ENCODE assay signal across 29 cellular contexts in genomic region chr13:53631511-53631910, GRCh38.
"Had no signal": no experiment of that assay in that cellular context is flagged by ENCODE, and none has a peak within 500 bp of the region (broad histone marks: within the 10 kb centered on the region; RNA-seq: fewer than 3 reads in every experiment).

No MANE protein-coding gene starts in this region.

- H3K4me3 ChIP-seq: colonic mucosa, gastrocnemius medialis, right atrium auricular region, smooth muscle cell, stomach, thyroid gland, upper lobe of left lung, vagina had no signal

- H3K4me1 Mint-ChIP-seq: activated CD4-positive, alpha-beta memory T cell treated with anti-CD3 and anti-CD28 coated beads, Interleukin-2, amount 10 ng/mL, durations not matched to agents 7 days and 5 days; activated CD4-positive, alpha-beta T cell treated with anti-CD3 and anti-CD28 coated beads, Interleukin-2, amount 10 ng/mL, durations not matched to agents 7 days and 5 days; naive B cell; stimulated activated naive B cell treated with anti-CD40 and anti-IgM and Interleukin-4, amounts not matched to agents 10 μg/mL and 1 μg/mL and 100 μg/mL, for 72 hours had no signal

- H3K36me3 Mint-ChIP-seq: activated naive CD4-positive, alpha-beta T cell treated with anti-CD3 and anti-CD28 coated beads, Interleukin-2, amount 50 U/mL, for 72 hours; mesothelial cell of epicardium; naive B cell; stimulated activated naive B cell treated with anti-CD40 and anti-IgM and Interleukin-4, amounts not matched to agents 10 μg/mL and 1 μg/mL and 100 μg/mL, for 72 hours had no signal

- ATAC-seq: activated naive CD4-positive, alpha-beta T cell treated with anti-CD3 and anti-CD28 coated beads, Interleukin-2, amount 50 U/mL, for 72 hours; gastrocnemius medialis; left ventricle myocardium superior; stimulated activated naive B cell treated with anti-CD40 and anti-IgM and Interleukin-4, amounts not matched to agents 10 μg/mL and 1 μg/mL and 100 μg/mL, for 72 hours had no signal

- H3K27me3 Mint-ChIP-seq: activated CD4-positive, alpha-beta memory T cell treated with anti-CD3 and anti-CD28 coated beads, Interleukin-2, amount 10 ng/mL, durations not matched to agents 7 days and 5 days; activated CD4-positive, alpha-beta T cell treated with anti-CD3 and anti-CD28 coated beads, Interleukin-2, amount 10 ng/mL, durations not matched to agents 7 days and 5 days; naive B cell; stimulated activated naive B cell treated with anti-CD40 and anti-IgM and Interleukin-4, amounts not matched to agents 10 μg/mL and 1 μg/mL and 100 μg/mL, for 72 hours had no signal

- DNase-seq: activated CD4-positive, alpha-beta memory T cell treated with anti-CD3 and anti-CD28 coated beads, Interleukin-2, amount 10 ng/mL, durations not matched to agents 7 days and 5 days; activated CD4-positive, alpha-beta T cell treated with anti-CD3 and anti-CD28 coated beads, Interleukin-2, amount 10 ng/mL, durations not matched to agents 7 days and 5 days; activated CD4-positive, CD25-positive, alpha-beta regulatory T cell treated with anti-CD3 and anti-CD28 coated beads, Interleukin-2, amount 50 U/mL, for 72 hours; activated T-cell treated with anti-CD3 and anti-CD28 coated beads, Interleukin-2, amount 50 U/mL, for 48 hours; cerebellar nuclear complex; colonic mucosa; effector CD8-positive, alpha-beta T cell; gastrocnemius medialis; glutamatergic neuron; islet precursor cell; left ventricle myocardium superior; mammary epithelial cell; naive B cell; nephron progenitor cell; occipital lobe; stimulated activated CD4-positive, alpha-beta T cell treated with anti-CD3 and anti-CD28 coated beads, Interleukin-1b, Interleukin-23, amount 100 ng/mL, for 48 hours; stimulated activated CD4-positive, alpha-beta T cell treated with anti-CD3 and anti-CD28 coated beads, Interleukin-4, amount 100 ng/mL, for 4 hours; stimulated activated CD8-positive, alpha-beta memory T cell treated with anti-CD3 and anti-CD28 coated beads, Interleukin-4, amount 100 ng/mL, for 48 hours; stimulated activated naive B cell treated with anti-CD40 and anti-IgM and Interleukin-4, amounts not matched to agents 10 μg/mL and 1 μg/mL and 100 μg/mL, for 72 hours; stomach; thyroid gland; upper lobe of left lung; WERI-Rb-1 had no signal

- H3K4me2 ChIP-seq: smooth muscle cell had no signal

- H3K27ac ChIP-seq: colonic mucosa, gastrocnemius medialis, right atrium auricular region, stomach, thyroid gland, upper lobe of left lung, vagina, WERI-Rb-1 had no signal

- H3K4me3 Mint-ChIP-seq: activated CD4-positive, alpha-beta memory T cell treated with anti-CD3 and anti-CD28 coated beads, Interleukin-2, amount 10 ng/mL, durations not matched to agents 7 days and 5 days; activated CD4-positive, alpha-beta T cell treated with anti-CD3 and anti-CD28 coated beads, Interleukin-2, amount 10 ng/mL, durations not matched to agents 7 days and 5 days; mesothelial cell of epicardium; naive B cell; nephron progenitor cell; stimulated activated naive B cell treated with anti-CD40 and anti-IgM and Interleukin-4, amounts not matched to agents 10 μg/mL and 1 μg/mL and 100 μg/mL, for 72 hours had no signal

- H3K4me1 ChIP-seq: colonic mucosa, gastrocnemius medialis, right atrium auricular region, stomach, thyroid gland, upper lobe of left lung, vagina had no signal

- H3K9me3 Mint-ChIP-seq: activated CD4-positive, alpha-beta T cell treated with anti-CD3 and anti-CD28 coated beads, Interleukin-2, amount 10 ng/mL, durations not matched to agents 7 days and 5 days; mesothelial cell of epicardium; nephron progenitor cell had no signal

- H3K27ac Mint-ChIP-seq: activated CD4-positive, alpha-beta memory T cell treated with anti-CD3 and anti-CD28 coated beads, Interleukin-2, amount 10 ng/mL, durations not matched to agents 7 days and 5 days; activated CD4-positive, alpha-beta T cell treated with anti-CD3 and anti-CD28 coated beads, Interleukin-2, amount 10 ng/mL, durations not matched to agents 7 days and 5 days; activated naive CD4-positive, alpha-beta T cell treated with anti-CD3 and anti-CD28 coated beads, Interleukin-2, amount 50 U/mL, for 72 hours; activated T-helper 2 cell treated with anti-CD3 and anti-CD28 coated beads, Interferon-gamma antibody, Interleukin-2, Interleukin-4, amounts not matched to agents 10 μg/mL and 5 μg/mL and 100 μg/mL, durations not matched to agents 14 hours and 24 hours and 36 hours; mesothelial cell of epicardium; naive B cell; nephron progenitor cell; stimulated activated naive B cell treated with anti-CD40 and anti-IgM and Interleukin-4, amounts not matched to agents 10 μg/mL and 1 μg/mL and 100 μg/mL, for 72 hours had no signal

- H3K9me3 ChIP-seq: colonic mucosa, gastrocnemius medialis, right atrium auricular region, stomach, thyroid gland, upper lobe of left lung, vagina had no signal

- H3K27me3 ChIP-seq: colonic mucosa, gastrocnemius medialis, right atrium auricular region, stomach, thyroid gland, upper lobe of left lung, vagina had no signal

- H3K36me3 ChIP-seq: colonic mucosa, gastrocnemius medialis, right atrium auricular region, stomach, thyroid gland, upper lobe of left lung, vagina, WERI-Rb-1 had no signal
